8 cellular contexts compared by ENCODE assay signal in the genomic region with DNA sequence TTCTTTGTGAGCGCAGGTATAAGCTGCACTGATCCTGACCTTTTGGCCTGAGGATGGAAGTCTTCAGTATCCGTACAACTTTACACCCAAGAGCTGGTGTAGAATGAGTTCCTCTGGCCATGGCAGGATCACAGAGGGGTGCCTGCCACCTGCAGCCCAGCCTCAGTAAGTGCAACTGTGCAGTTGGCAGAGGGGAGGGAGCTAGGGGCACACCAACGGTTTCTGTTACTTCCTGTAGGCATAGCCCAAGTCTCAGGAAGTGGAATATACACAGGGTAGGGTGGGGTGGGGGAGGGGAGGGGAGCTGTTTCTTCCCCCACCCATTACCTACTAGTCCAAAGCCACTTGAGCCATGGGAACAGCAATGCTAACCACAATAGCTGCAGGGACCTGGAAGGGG.
A peak's percentile ranks its signal among the peaks of the same experiment; 100 is the strongest.
DNase-seq lines count a peak whose midpoint lies in the region; ATAC-seq, FAIRE-seq and TF ChIP-seq lines count a peak whose summit lies in the region.

No MANE protein-coding gene starts in this region.

- H3K4me1 ChIP-seq in mucosa of descending colon (ENCODE audit: low read depth) (no peaks in the 10 kb centered on the region), thyroid gland (no peaks in the 10 kb centered on the region)

- H3K27me3 ChIP-seq in HL-60 (ENCODE audit: insufficient read depth, poor library complexity, severe bottlenecking) (no peaks in the 10 kb centered on the region), thyroid gland (no peaks in the 10 kb centered on the region)

- ATAC-seq in mucosa of descending colon = peak; percentile 99

- peak overlapping the region; percentile 54 for H3K27ac ChIP-seq in HL-60 (replicated peaks)
- H3K27ac ChIP-seq in coronary artery = no peak overlapping the region
- no peak overlapping the region for H3K27ac ChIP-seq in thyroid gland

- FAIRE-seq in GM12891 (lab: Jason Lieb, UNC) = no peak

- H3K9me3 ChIP-seq in mucosa of descending colon (no peaks in the 10 kb centered on the region), thyroid gland (no peaks in the 10 kb centered on the region)

- no peaks in the 10 kb centered on the region for H3K36me3 ChIP-seq in mucosa of descending colon (ENCODE audit: low read depth)
- no peaks in the 10 kb centered on the region for H3K36me3 ChIP-seq in thyroid gland

- WGBS in thyroid gland, 2 donors = 31 to 42% methylated on average over 2 to 3 of the region's 3 CpGs

- no peak for TF ChIP-seq POLR2A in thyroid gland (IDR thresholded peaks at IDR 0.05)
- TF ChIP-seq POLR2A in GM12891 (IDR thresholded peaks at IDR 0.05; ENCODE audit: low read depth, low read length) = no peak

- TF ChIP-seq CTCF in HL-60 (IDR thresholded peaks at IDR 0.05; ENCODE audit: insufficient read depth, low read length) (peak; percentile 48), coronary artery (IDR thresholded peaks at IDR 0.05) (peak; percentile 18), mucosa of descending colon (IDR thresholded peaks at IDR 0.05) (peak; percentile 19), thyroid gland (IDR thresholded peaks at IDR 0.05) (peak; percentile 37 to 85 (median 74))

- intact Hi-C loops in mucosa of descending colon (cut with DNase I, micrococcal nuclease) = loop anchor here in 1 of 2 donors (5.0 kb wide), 1 partner anchor 195 kb away; no protein-coding TSS in a partner anchor
- intact Hi-C loops in thyroid gland (cut with DNase I) = loop anchor here (5.0 kb wide), 1 partner anchor 195 kb away; no protein-coding TSS in a partner anchor

- DNase-seq in NCI-H2196 (lab: John Stamatoyannopoulos, UW; ENCODE audit: unreplicated experiment) (peak; percentile 2), NCI-H2196 treated with DMSO at 0.1 percent for 48 hours (lab: John Stamatoyannopoulos, UW; ENCODE audit: unreplicated experiment) (no peak), HL-60 (ENCODE audit: low read depth in 1 of 2, low spot score in 1 of 2) (peak; percentile 55 to 87), SW480 (ENCODE audit: low spot score) (peak; percentile 49), coronary artery (ENCODE audit: low spot score) (no peak), mucosa of descending colon (peak; percentile 56 to 75 (median 64)), thyroid gland (peak; percentile 67 to 72), GM12891 (ENCODE audit: insufficient read length, low spot score) (no peak)

- no peak overlapping the region for H3K4me3 ChIP-seq in HL-60 (replicated peaks; ENCODE audit: insufficient read depth, low read length)
- no peak overlapping the region for H3K4me3 ChIP-seq in coronary artery
- H3K4me3 ChIP-seq in mucosa of descending colon = no peak overlapping the region
- H3K4me3 ChIP-seq in thyroid gland (replicated peaks in 1 of 3) = no peak overlapping the region

TF ChIP-seq in GM12891, 5 proteins besides CTCF, POLR2A, EP300 and RAD21:
- TF ChIP-seq TAF1 (IDR thresholded peaks at IDR 0.05; ENCODE audit: low read depth, low read length) (no peak), PAX5 (IDR thresholded peaks at IDR 0.05; ENCODE audit: insufficient read depth, low read length, severe bottlenecking) (no peak), SPI1 (IDR thresholded peaks at IDR 0.05; ENCODE audit: low read depth, low read length) (no peak), POLR2AphosphoS5 (IDR thresholded peaks at IDR 0.05; ENCODE audit: low read depth, low read length) (no peak), POU2F2 (IDR thresholded peaks at IDR 0.05; ENCODE audit: low read depth, low read length) (no peak)

Comparison
In these comparisons a context has a peak if more than half of its experiments do, and no peak if none do; other contexts are left out.
1. DNase-seq: peak in NCI-H2196 (single experiment), HL-60 (2 of 2), SW480 (single experiment), mucosa of descending colon (3 of 3) and thyroid gland (2 of 2); none in NCI-H2196 treated with DMSO at 0.1 percent for 48 hours (single experiment), coronary artery (single experiment) and GM12891 (single experiment).
2. CTCF ChIP-seq: peak in every context shown above with its lines; median percentile 74 in thyroid gland; 48 in HL-60; 19 in mucosa of descending colon; 18 in coronary artery.